ENCODE assay signal across 16 cellular contexts in genomic region chr7:20283997-20284396, GRCh38.
DNase-seq lines count a peak whose midpoint lies in the region; ATAC-seq and TF ChIP-seq lines count a peak whose summit lies in the region.
"Had no signal": no experiment of that assay in that cellular context is flagged by ENCODE, and none has a peak within 500 bp of the region (broad histone marks: within the 10 kb centered on the region; RNA-seq: fewer than 3 reads in every experiment).

No MANE protein-coding gene starts in this region.

- no peaks in the 10 kb centered on the region for H3K27me3 ChIP-seq in GM06990 (replicated peaks; ENCODE audit: control insufficient read depth, insufficient read depth, low read length)
- H3K27me3 ChIP-seq: body of pancreas, heart left ventricle, left lung, tibial nerve had no signal

- no peaks in the 10 kb centered on the region for H3K27me3 Mint-ChIP-seq in effector memory CD8-positive, alpha-beta T cell
- H3K27me3 Mint-ChIP-seq: activated CD4-positive, alpha-beta T cell treated with anti-CD3 and anti-CD28 coated beads, Interleukin-2, amount 10 ng/mL, durations not matched to agents 24 days and 14 days had no signal

- H3K9me3 Mint-ChIP-seq in effector memory CD8-positive, alpha-beta T cell: no peaks in the 10 kb centered on the region
- H3K9me3 Mint-ChIP-seq: activated CD4-positive, alpha-beta T cell treated with anti-CD3 and anti-CD28 coated beads, Interleukin-2, amount 10 ng/mL, durations not matched to agents 24 days and 14 days; activated T-helper 2 cell treated with anti-CD3 and anti-CD28 coated beads, Interferon-gamma antibody, Interleukin-2, Interleukin-4, amounts not matched to agents 10 μg/mL and 5 μg/mL and 100 μg/mL, durations not matched to agents 14 hours and 24 hours and 36 hours; endodermal cell had no signal

- H3K4me3 ChIP-seq in GM06990 (replicated peaks; ENCODE audit: low read depth, low read length): no peak overlapping the region; the same call in 1 of the 2 replicates
- H3K4me3 ChIP-seq: body of pancreas, heart left ventricle, left lung, tibial nerve had no signal

- H3K4me3 Mint-ChIP-seq in effector memory CD8-positive, alpha-beta T cell: no peak overlapping the region
- H3K4me3 Mint-ChIP-seq: activated CD4-positive, alpha-beta T cell treated with anti-CD3 and anti-CD28 coated beads, Interleukin-2, amount 10 ng/mL, durations not matched to agents 24 days and 14 days; endodermal cell had no signal

- ATAC-seq in GM19372 (IDR thresholded peaks at IDR 0.05; ENCODE audit: low read depth, unreplicated experiment) (peak; percentile 42), HG02623 (IDR thresholded peaks at IDR 0.05; ENCODE audit: unreplicated experiment) (peak; percentile 43), HG03442 (IDR thresholded peaks at IDR 0.05; ENCODE audit: unreplicated experiment) (peak; percentile 53)
- no peak for ATAC-seq in effector memory CD8-positive, alpha-beta T cell (replicated peaks)
- ATAC-seq: body of pancreas, heart left ventricle, left lung had no signal

- no peak for TF ChIP-seq CTCF in GM06990 (IDR thresholded peaks at IDR 0.05; ENCODE audit: insufficient read depth, low read length, poor library complexity, severe bottlenecking)
- TF ChIP-seq CTCF in GM10266 (IDR thresholded peaks at IDR 0.05; ENCODE audit: control insufficient read depth, insufficient read depth, low read depth, missing control alignments): no peak

- H3K27ac Mint-ChIP-seq in effector memory CD8-positive, alpha-beta T cell: peak overlapping the region in 1 of 2 donors; percentile 12
- H3K27ac Mint-ChIP-seq: activated CD4-positive, alpha-beta T cell treated with anti-CD3 and anti-CD28 coated beads, Interleukin-2, amount 10 ng/mL, durations not matched to agents 24 days and 14 days; activated T-helper 2 cell treated with anti-CD3 and anti-CD28 coated beads, Interferon-gamma antibody, Interleukin-2, Interleukin-4, amounts not matched to agents 10 μg/mL and 5 μg/mL and 100 μg/mL, durations not matched to agents 14 hours and 24 hours and 36 hours; endodermal cell had no signal

- no peaks in the 10 kb centered on the region for H3K36me3 Mint-ChIP-seq in effector memory CD8-positive, alpha-beta T cell (ENCODE audit: insufficient read depth)

- H3K36me3 ChIP-seq in GM06990 (ENCODE audit: control insufficient read depth, insufficient read depth, low read length): no peaks in the 10 kb centered on the region
- H3K36me3 ChIP-seq: heart left ventricle, left lung, tibial nerve had no signal

- DNase-seq in GM06990 (ENCODE audit: extremely low read depth, insufficient read length) (peak; percentile 61), NCI-H226 (no peak), HuH-7 (ENCODE audit: low spot score) (no peak), GM10266 (ENCODE audit: extremely low spot score) (no peak)
- DNase-seq in effector memory CD8-positive, alpha-beta T cell: no peak
- DNase-seq: activated CD4-positive, alpha-beta T cell treated with anti-CD3 and anti-CD28 coated beads, Interleukin-2, amount 10 ng/mL, durations not matched to agents 24 days and 14 days; body of pancreas; endodermal cell; heart left ventricle; left lung; NCI-H1930 had no signal

- H3K4me1 Mint-ChIP-seq in effector memory CD8-positive, alpha-beta T cell (ENCODE audit: low read depth in 2 of 2): peaks cover 3 to 4% of the 10 kb centered on the region in 2 donors
- H3K4me1 Mint-ChIP-seq: activated CD4-positive, alpha-beta T cell treated with anti-CD3 and anti-CD28 coated beads, Interleukin-2, amount 10 ng/mL, durations not matched to agents 24 days and 14 days had no signal
